In the genomic region with DNA sequence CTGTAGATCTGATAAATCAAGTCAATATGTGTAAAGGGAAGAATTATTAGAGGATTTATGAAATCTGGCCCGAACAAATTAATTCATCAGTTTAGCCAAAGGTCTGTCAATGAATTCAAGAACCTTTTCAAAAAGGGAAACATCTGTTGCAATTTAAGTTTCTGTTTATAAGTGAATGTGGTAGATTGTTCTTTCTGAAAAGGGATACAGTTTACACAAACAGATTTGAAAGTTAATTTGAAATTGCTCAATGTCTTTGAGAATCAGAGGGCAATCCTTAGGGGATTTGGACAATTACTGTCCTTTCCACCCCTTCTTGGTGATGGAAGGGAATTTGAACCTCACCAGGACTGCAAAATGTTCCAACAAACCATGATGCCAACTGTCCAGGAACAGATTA, we compare ENCODE assay signal across 28 cellular contexts.
"Had no signal": no experiment of that assay in that cellular context is flagged by ENCODE, and none has a peak within 500 bp of the region (broad histone marks: within the 10 kb centered on the region; RNA-seq: fewer than 3 reads in every experiment).

No MANE protein-coding gene starts in this region.

- ATAC-seq: activated CD4-positive, alpha-beta T cell treated with anti-CD3 and anti-CD28 coated beads for 36 hours; activated naive CD4-positive, alpha-beta T cell treated with anti-CD3 and anti-CD28 coated beads, Interleukin-2, amount 50 U/mL, for 72 hours; activated T-cell treated with anti-CD3 and anti-CD28 coated beads, Interleukin-2, amount 50 U/mL, for 72 hours; esophagus mucosa had no signal

- DNase-seq: activated CD4-positive, alpha-beta memory T cell treated with anti-CD3 and anti-CD28 coated beads, Interleukin-2, amount 10 ng/mL, durations not matched to agents 7 days and 5 days; activated CD4-positive, alpha-beta T cell treated with anti-CD3 and anti-CD28 coated beads for 36 hours; activated CD4-positive, alpha-beta T cell treated with anti-CD3 and anti-CD28 coated beads, Interleukin-2, amount 10 ng/mL, durations not matched to agents 24 days and 14 days; activated CD4-positive, alpha-beta T cell treated with anti-CD3 and anti-CD28 coated beads, Interleukin-2, amount 50 U/mL, for 4 hours; activated CD4-positive, CD25-positive, alpha-beta regulatory T cell; activated CD4-positive, CD25-positive, alpha-beta regulatory T cell treated with anti-CD3 and anti-CD28 coated beads, Interleukin-2, amount 50 U/mL, for 72 hours; activated CD8-positive, alpha-beta memory T cell treated with anti-CD3 and anti-CD28 coated beads, Interleukin-2, amount 50 U/mL, for 48 hours; activated gamma-delta T cell; activated naive CD4-positive, alpha-beta T cell; activated naive CD4-positive, alpha-beta T cell treated with anti-CD3 and anti-CD28 coated beads, Interleukin-2, amount 10 ng/mL, durations not matched to agents 7 days and 5 days; activated naive CD8-positive, alpha-beta T cell treated with anti-CD3 and anti-CD28 coated beads, Interleukin-2, amount 10 ng/mL, durations not matched to agents 7 days and 5 days; activated T-cell treated with anti-CD3 and anti-CD28 coated beads for 4 hours; activated T-cell treated with anti-CD3 and anti-CD28 coated beads, Interleukin-2, amount 50 U/mL, for 24 hours; activated T-cell treated with anti-CD3 and anti-CD28 coated beads, Interleukin-2, amount 50 U/mL, for 72 hours; amniotic stem cell; anterior cingulate cortex; brain microvascular endothelial cell; dorsolateral prefrontal cortex; effector memory CD4-positive, alpha-beta T cell; endodermal cell; foreskin fibroblast; head of caudate nucleus; T-helper 2 cell had no signal

- FAIRE-seq: astrocyte, bronchial epithelial cell, frontal cortex had no signal
